In the genomic region with DNA sequence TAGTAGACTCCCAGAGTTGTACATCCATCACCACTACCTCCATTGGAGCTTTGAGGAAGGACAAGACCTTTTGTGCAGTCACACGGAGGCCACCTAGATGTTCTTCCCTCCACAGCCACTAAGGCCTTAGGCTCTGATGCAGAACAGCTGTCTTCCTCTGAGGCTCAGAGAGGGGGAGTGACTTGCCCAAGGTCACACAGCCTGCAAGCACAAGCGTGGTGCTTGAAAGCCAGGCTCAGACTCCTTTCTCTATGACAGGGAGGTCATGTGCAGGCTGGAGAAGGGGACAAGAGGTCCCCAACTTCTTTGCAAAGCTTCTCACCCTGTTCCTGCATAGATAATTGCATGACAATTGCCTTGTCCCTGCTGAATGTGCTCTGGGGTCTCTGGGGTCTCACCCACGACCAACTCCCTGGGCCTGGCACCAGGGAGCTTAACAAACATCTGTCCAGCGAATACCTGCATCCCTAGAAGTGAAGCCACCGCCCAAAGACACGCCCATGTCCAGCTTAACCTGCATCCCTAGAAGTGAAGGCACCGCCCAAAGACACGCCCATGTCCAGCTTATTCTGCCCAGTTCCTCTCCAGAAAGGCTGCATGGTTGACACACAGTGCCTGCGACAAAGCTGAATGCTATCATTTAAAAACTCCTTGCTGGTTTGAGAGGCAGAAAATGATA, we compare ENCODE assay signal across 1 cellular context.
TF ChIP-seq lines count a peak whose summit lies in the region.

No MANE protein-coding gene starts in this region.

TF ChIP-seq in K562, 482 proteins besides CTCF, POLR2A, EP300 and RAD21:
- TF ChIP-seq DMBX1 (CRISPR knock-in tag; IDR thresholded peaks at IDR 0.05; ENCODE audit: borderline replicate concordance) (no peak), RBM25 (IDR thresholded peaks at IDR 0.05; ENCODE audit: low read depth, low read length, severe bottlenecking) (peak; percentile 23)
